ENCODE assay signal across 20 cellular contexts in genomic region chr12:59615392-59616165, GRCh38. TPM values are rescaled to one million over a fixed set of nuclear protein-coding genes. Genes with fewer than 3 reads are reported as not detected.
DNase-seq lines count a peak whose midpoint lies in the region; ATAC-seq and TF ChIP-seq lines count a peak whose summit lies in the region.
"Had no signal": no experiment of that assay in that cellular context is flagged by ENCODE, and none has a peak within 500 bp of the region (broad histone marks: within the 10 kb centered on the region; RNA-seq: fewer than 3 reads in every experiment).

No MANE protein-coding gene starts in this region.

- CTCF ChIA-PET in Calu3 (lab: Charles Lee) = interaction anchor here (0.6 kb wide), 1 partner anchor 158 kb away, joined by 3 read pairs; no protein-coding TSS in a partner anchor

- H3K27me3 Mint-ChIP-seq in Calu3 (ENCODE audit: unreplicated experiment) = no peaks in the 10 kb centered on the region
- H3K27me3 Mint-ChIP-seq in activated T-cell treated with anti-CD3 and anti-CD28 coated beads, Interleukin-2, amount 50 U/mL, for 24 hours = no peaks in the 10 kb centered on the region
- H3K27me3 Mint-ChIP-seq: CD8-positive, alpha-beta memory T cell; natural killer cell treated with Interleukin-12 subunit alpha and Interleukin-12 subunit beta and Interleukin-15 and Interleukin-18, amount 100 ng/mL, for 72 hours had no signal

- ATAC-seq in thoracic aorta (ENCODE audit: insufficient number of reproducible peaks, low FRiP score, low read depth) = no peak
- ATAC-seq: activated CD4-positive, CD25-positive, alpha-beta regulatory T cell treated with anti-CD3 and anti-CD28 coated beads, Interleukin-2, amount 50 U/mL, for 24 hours; natural killer cell treated with Interleukin-12 subunit alpha and Interleukin-12 subunit beta and Interleukin-15 and Interleukin-18, amount 100 ng/mL, for 72 hours had no signal

- H3K9me3 ChIP-seq in adrenal gland (replicated peaks in 1 of 3) (peaks cover 0 to 9% (median 0%) of the 10 kb centered on the region in 3 donors), left ventricle myocardium inferior (replicated peaks) (peaks cover 33% of the 10 kb centered on the region), thoracic aorta (peaks cover 9% of the 10 kb centered on the region)

- H3K4me3 ChIP-seq in adrenal gland (no peak overlapping the region), left ventricle myocardium inferior (no peak overlapping the region), thoracic aorta (no peak overlapping the region)
- H3K4me3 ChIP-seq: GM23248, vagina had no signal

- H3K4me1 ChIP-seq in adrenal gland (replicated peaks in 1 of 2) = peaks cover 2 to 23% of the 10 kb centered on the region in 2 donors
- H3K4me1 ChIP-seq in left ventricle myocardium inferior = peaks cover 21% of the 10 kb centered on the region
- H3K4me1 ChIP-seq in thoracic aorta (ENCODE audit: control insufficient read depth in 1 of 2, low read depth in 2 of 2) = peaks cover 12 to 18% of the 10 kb centered on the region in 2 donors

- H3K27ac ChIP-seq in adrenal gland = peak overlapping the region in 3 of 5 donors; percentile 1 to 47 (median 10)
- H3K27ac ChIP-seq in left ventricle myocardium inferior (replicated peaks) = peak overlapping the region; percentile 89
- H3K27ac ChIP-seq in thoracic aorta = peak overlapping the region; percentile 25 to 65
- H3K27ac ChIP-seq: GM23248, vagina had no signal

- no TSS peak for BruUV-seq in Calu3 (replicated peaks; lab: Mats Ljungman, UMichigan)

- DNase-seq in Calu3 = no peak
- peak in 6 of 7 donors; percentile 34 to 65 (median 44) for DNase-seq in adrenal gland
- peak; percentile 55 for DNase-seq in left ventricle myocardium inferior
- no peak for DNase-seq in thoracic aorta (ENCODE audit: low spot score)
- no peak for DNase-seq in SKM-1 treated with dmso at 0.1 percent for 144 hours (lab: John Stamatoyannopoulos, UW; ENCODE audit: unreplicated experiment)
- DNase-seq in activated T-cell treated with anti-CD3 and anti-CD28 coated beads, Interleukin-2, amount 50 U/mL, for 24 hours = no peak
- no peak for DNase-seq in HCEC 1CT
- DNase-seq: activated gamma-delta T cell treated with Interleukin-2 at 50 U/mL for 16 hours; CD8-positive, alpha-beta memory T cell; DMS153; GDM1; glutamatergic neuron; GM23248; NCI-H1048; NCI-H187 treated with DMSO at 0.1 percent for 48 hours; NCI-H226; retina had no signal

- H3K27me3 ChIP-seq in adrenal gland (no peaks in the 10 kb centered on the region), left ventricle myocardium inferior (ENCODE audit: low read depth) (no peaks in the 10 kb centered on the region), thoracic aorta (replicated peaks; ENCODE audit: insufficient read depth) (no peaks in the 10 kb centered on the region)
- H3K27me3 ChIP-seq: vagina had no signal

- H3K4me3 Mint-ChIP-seq in Calu3 (ENCODE audit: low read depth, unreplicated experiment) = no peak overlapping the region
- H3K4me3 Mint-ChIP-seq in activated T-cell treated with anti-CD3 and anti-CD28 coated beads, Interleukin-2, amount 50 U/mL, for 24 hours = no peak overlapping the region
- H3K4me3 Mint-ChIP-seq: natural killer cell treated with Interleukin-12 subunit alpha and Interleukin-12 subunit beta and Interleukin-15 and Interleukin-18, amount 100 ng/mL, for 72 hours had no signal

- peaks cover 18% of the 10 kb centered on the region for H3K4me1 Mint-ChIP-seq in Calu3 (ENCODE audit: low read depth, unreplicated experiment)
- peaks cover 57% of the 10 kb centered on the region for H3K4me1 Mint-ChIP-seq in activated T-cell treated with anti-CD3 and anti-CD28 coated beads, Interleukin-2, amount 50 U/mL, for 24 hours (ENCODE audit: low read depth)

- no peak for TF ChIP-seq POLR2A in adrenal gland (IDR thresholded peaks at IDR 0.05)

- intact Hi-C loops in Calu3 (cut with micrococcal nuclease; ENCODE audit: unreplicated experiment) = no loop called here
- intact Hi-C loops in adrenal gland (cut with DNase I) = no loop called here
- intact Hi-C loops in left ventricle myocardium inferior (cut with micrococcal nuclease) = no loop called here

- H3K36me3 ChIP-seq in adrenal gland (replicated peaks in 1 of 2) (no peaks in the 10 kb centered on the region), left ventricle myocardium inferior (peaks cover 25% of the 10 kb centered on the region), thoracic aorta (peaks cover 3% of the 10 kb centered on the region)
- H3K36me3 ChIP-seq: vagina had no signal

- peak overlapping the region; percentile 61 for H3K27ac Mint-ChIP-seq in Calu3 (ENCODE audit: unreplicated experiment)
- no peak overlapping the region for H3K27ac Mint-ChIP-seq in activated T-cell treated with anti-CD3 and anti-CD28 coated beads, Interleukin-2, amount 50 U/mL, for 24 hours

- no peaks in the 10 kb centered on the region for H3K36me3 Mint-ChIP-seq in Calu3 (ENCODE audit: insufficient read depth, unreplicated experiment)
- peaks cover 48% of the 10 kb centered on the region for H3K36me3 Mint-ChIP-seq in activated T-cell treated with anti-CD3 and anti-CD28 coated beads, Interleukin-2, amount 50 U/mL, for 24 hours (ENCODE audit: low read depth)

- peaks cover 5% of the 10 kb centered on the region for H3K9me3 Mint-ChIP-seq in Calu3 (ENCODE audit: low read depth, unreplicated experiment)
- peaks cover 28% of the 10 kb centered on the region for H3K9me3 Mint-ChIP-seq in activated T-cell treated with anti-CD3 and anti-CD28 coated beads, Interleukin-2, amount 50 U/mL, for 24 hours

- TF ChIP-seq CTCF in Calu3 (IDR thresholded peaks at IDR 0.05; ENCODE audit: unreplicated experiment) = no peak
- no peak for TF ChIP-seq CTCF in adrenal gland (IDR thresholded peaks at IDR 0.05)
- TF ChIP-seq CTCF in left ventricle myocardium inferior (IDR thresholded peaks at IDR 0.05; ENCODE audit: borderline replicate concordance) = no peak
- no peak for TF ChIP-seq CTCF in thoracic aorta (IDR thresholded peaks at IDR 0.05)

RNA-seq across cellular contexts. Expression of gene SLC16A7, which starts 19.8 kb away (rescaled TPM):
- total RNA-seq in Calu3 (2022) (51.3 and 58.6 TPM in 2 replicates), adrenal gland (100 to 1,000 TPM in 1 of 8 donors, 10 to 100 TPM in 7; 34.8 to 103 (median 65.6) TPM), left ventricle myocardium inferior (134 TPM), thoracic aorta (100 to 1,000 TPM in 1 of 2 donors, 10 to 100 TPM in 1; 44.9 to 175 TPM)
- polyA plus RNA-seq in adrenal gland = 10 to 100 TPM in 1 of 3 donors, 1 to 10 TPM in 2; 3.5 to 10.4 (median 5.3) TPM

Comparison
In these comparisons a context has a peak if more than half of its experiments do, and no peak if none do; other contexts are left out.
1. DNase-seq: peak in adrenal gland (6 of 7) and left ventricle myocardium inferior (single experiment); none in Calu3 (single experiment), thoracic aorta (single experiment), SKM-1 treated with dmso at 0.1 percent for 144 hours (single experiment), activated T-cell treated with anti-CD3 and anti-CD28 coated beads, Interleukin-2, amount 50 U/mL, for 24 hours (single experiment) and HCEC 1CT (single experiment).
2. H3K27ac ChIP-seq: peak in every context shown above with its lines; median percentile 89 in left ventricle myocardium inferior; 45 in thoracic aorta; 10 in adrenal gland.